Comparison of ENCODE assay signal across 8 cellular contexts in the genomic region with DNA sequence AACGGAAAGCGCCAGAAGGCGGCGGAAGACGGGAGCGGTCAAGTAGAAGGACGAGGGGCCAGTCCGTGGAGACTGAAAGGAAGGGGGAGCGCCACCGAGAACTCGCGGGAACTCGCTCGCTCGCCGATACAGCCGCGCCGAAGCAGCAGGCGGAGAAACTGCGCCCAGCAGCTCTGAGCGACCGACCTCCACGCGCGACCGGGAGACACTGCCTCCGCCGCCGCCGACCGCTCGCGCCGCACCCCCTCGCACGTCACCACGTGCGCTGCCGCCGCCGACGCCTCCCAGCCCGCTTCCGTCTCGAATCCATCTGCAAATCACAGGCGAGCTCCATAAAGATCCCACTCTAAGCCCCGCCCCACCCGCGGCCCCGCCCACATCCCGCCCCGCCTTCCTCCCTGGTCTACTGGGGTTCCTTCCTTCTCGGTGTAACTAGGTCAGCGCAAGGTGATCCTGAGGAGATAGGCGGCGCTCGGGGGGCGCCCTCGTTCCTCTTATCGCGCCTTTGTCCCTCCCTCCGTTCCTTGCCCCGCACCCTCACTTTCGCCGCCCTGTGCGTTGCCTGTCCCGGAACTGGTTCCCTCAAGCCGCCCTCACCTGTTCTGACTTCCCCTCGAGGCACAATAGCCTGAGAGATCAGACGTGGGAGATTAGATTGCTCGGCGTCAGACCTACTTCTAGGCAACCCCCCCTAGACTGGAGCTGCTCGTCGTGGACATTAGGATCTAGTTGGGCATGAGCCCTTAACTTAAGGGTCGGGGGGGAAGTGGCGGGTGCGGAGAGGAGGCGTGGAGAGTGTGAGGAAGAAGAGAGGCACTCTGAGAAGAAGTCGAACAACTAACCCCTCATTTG. TPM values are rescaled to one million over a fixed set of nuclear protein-coding genes. Genes with fewer than 3 reads are reported as not detected.
DNase-seq lines count a peak whose midpoint lies in the region; ATAC-seq and TF ChIP-seq lines count a peak whose summit lies in the region.

IVNS1ABP (minus strand) TSS at position 210 of the 852 bp plus-strand sequence. CDS start 7,750 bp downstream, outside the sequence.

- H3K4me1 Mint-ChIP-seq in Calu3 (ENCODE audit: low read depth, unreplicated experiment) (peaks cover 43% of the 10 kb centered on the region), endodermal cell (peaks cover 33% of the 10 kb centered on the region)

- no peaks in the 10 kb centered on the region for H3K9me3 ChIP-seq in HUES48 (ENCODE audit: control insufficient read depth, insufficient read depth, low read length)
- H3K9me3 ChIP-seq in NT2/D1 (ENCODE audit: insufficient read depth, low read length) = peaks cover 10% of the 10 kb centered on the region; the same call in 1 of the 2 replicates
- H3K9me3 ChIP-seq in endodermal cell (ENCODE audit: control insufficient read depth, low read length) = peaks cover 12% of the 10 kb centered on the region
- no peaks in the 10 kb centered on the region for H3K9me3 ChIP-seq in mesodermal cell (ENCODE audit: control insufficient read depth, low read length)

- H3K27ac ChIP-seq in HUES48 (ENCODE audit: low read depth, low read length) = peak within 1 kb of the TSS; percentile 86
- H3K27ac ChIP-seq in endodermal cell (ENCODE audit: low read depth, low read length) = peak within 1 kb of the TSS; percentile 95
- H3K27ac ChIP-seq in mesodermal cell (ENCODE audit: low read depth, low read length, severe bottlenecking) = peak within 1 kb of the TSS; percentile 94

- H3K4me3 ChIP-seq in HUES48 (ENCODE audit: low read depth, low read length) (peak within 1 kb of the TSS; percentile 92), NT2/D1 (ENCODE audit: insufficient read length, low read depth) (peak within 1 kb of the TSS; percentile 98), endodermal cell (ENCODE audit: low read length) (peak within 1 kb of the TSS; percentile 97), mesodermal cell (ENCODE audit: extremely low read depth, insufficient read depth, low read length, poor library complexity, severe bottlenecking) (peak within 1 kb of the TSS; percentile 93)

- H3K36me3 ChIP-seq in HUES48 (ENCODE audit: control insufficient read depth, insufficient read depth, low read length) (no peaks in the 10 kb centered on the region), NT2/D1 (ENCODE audit: insufficient read depth, insufficient read length, low read length) (peaks cover 11% of the 10 kb centered on the region), endodermal cell (ENCODE audit: control insufficient read depth, insufficient read depth, low read length) (peaks cover 4% of the 10 kb centered on the region), mesodermal cell (ENCODE audit: control insufficient read depth, insufficient read depth, low read length) (peaks cover under 1% of the 10 kb centered on the region)

- H3K9me3 Mint-ChIP-seq in Calu3 (ENCODE audit: low read depth, unreplicated experiment) (peaks cover 2% of the 10 kb centered on the region), endodermal cell (peaks cover 9% of the 10 kb centered on the region)

- intact Hi-C loops in Calu3 (cut with micrococcal nuclease; ENCODE audit: unreplicated experiment) = loop anchor here (2.0 to 10.0 kb wide), 6 partner anchors 94 to 898 kb away; no protein-coding TSS in a partner anchor

- H3K4me1 ChIP-seq in HUES48 (ENCODE audit: control insufficient read depth, insufficient read depth, low read length) = peaks cover 23% of the 10 kb centered on the region
- H3K4me1 ChIP-seq in NT2/D1 (ENCODE audit: insufficient read depth, insufficient read length) = no peaks in the 10 kb centered on the region
- peaks cover 8% of the 10 kb centered on the region for H3K4me1 ChIP-seq in endodermal cell (ENCODE audit: control insufficient read depth, insufficient read depth, low read length)
- H3K4me1 ChIP-seq in mesodermal cell (ENCODE audit: control insufficient read depth, insufficient read depth, low read length, poor library complexity, severe bottlenecking) = no peaks in the 10 kb centered on the region

- H3K9ac ChIP-seq in HUES48 (ENCODE audit: low read depth, low read length) = peak within 1 kb of the TSS; percentile 93
- H3K9ac ChIP-seq in NT2/D1 (ENCODE audit: insufficient read length, low read depth) = peak within 1 kb of the TSS; percentile 97
- H3K9ac ChIP-seq in endodermal cell (ENCODE audit: extremely low read depth, low read length, poor library complexity, severe bottlenecking) = peak within 1 kb of the TSS; percentile 89

- peaks cover 45% of the 10 kb centered on the region for H3K36me3 Mint-ChIP-seq in Calu3 (ENCODE audit: insufficient read depth, unreplicated experiment)
- H3K36me3 Mint-ChIP-seq in endodermal cell (ENCODE audit: low read depth) = peaks cover 13% of the 10 kb centered on the region

- H3K27me3 ChIP-seq in HUES48 (ENCODE audit: control insufficient read depth, insufficient read depth, low read length) (no peaks in the 10 kb centered on the region), NT2/D1 (ENCODE audit: insufficient read depth, insufficient read length) (no peaks in the 10 kb centered on the region), endodermal cell (ENCODE audit: control insufficient read depth, insufficient read depth, low read length, poor library complexity, severe bottlenecking) (no peaks in the 10 kb centered on the region)

- BruUV-seq in Calu3 (replicated peaks; lab: Mats Ljungman, UMichigan) = no TSS peak

- H3K4me3 Mint-ChIP-seq in Calu3 (ENCODE audit: low read depth, unreplicated experiment) (peak within 1 kb of the TSS; percentile 99), endodermal cell (peak within 1 kb of the TSS; percentile 96)

- H3K27ac Mint-ChIP-seq in Calu3 (ENCODE audit: unreplicated experiment) (peak within 1 kb of the TSS; percentile 92), endodermal cell (peak within 1 kb of the TSS; percentile 98)

- CTCF ChIA-PET in Calu3 (lab: Charles Lee) = interaction anchor here (0.6 to 4.7 kb wide), 18 partner anchors 16 to 363 kb away, joined by 3 to 51 read pairs (median 6); partner anchors contain the start of genes SWT1 and TRMT1L

- peak; percentile 97 for DNase-seq in Calu3
- peak; percentile 93 for DNase-seq in NT2/D1 (ENCODE audit: low read depth, low spot score)
- DNase-seq in activated CD8-positive, alpha-beta memory T cell treated with anti-CD3 and anti-CD28 coated beads, Interleukin-2, amount 50 U/mL, for 1 hour (ENCODE audit: extremely low read depth) = peak; percentile 88
- peak; percentile 100 for DNase-seq in endodermal cell
- peak; percentile 90 to 92 for DNase-seq in stimulated activated CD8-positive, alpha-beta memory T cell treated with anti-CD3 and anti-CD28 coated beads, Interleukin-15, amount 100 ng/mL, for 4 hours (ENCODE audit: low read depth in 2 of 2)

- no peak for TF ChIP-seq CTCF in Calu3 (IDR thresholded peaks at IDR 0.05; ENCODE audit: unreplicated experiment)
- TF ChIP-seq CTCF in endodermal cell (conservative IDR thresholded peaks at IDR 0.05) = no peak

- WGBS in endodermal cell (ENCODE audit: insufficient coverage in 1 of 2, insufficient read length in 1 of 2), 2 experiments = 3 to 4% methylated on average over 9 to 80 of the region's 80 CpGs
- 1 to 2% methylated on average over 58 to 59 of the region's 80 CpGs for WGBS in mesodermal cell (ENCODE audit: insufficient coverage in 2 of 2), 2 experiments

- H3K27me3 Mint-ChIP-seq in Calu3 (ENCODE audit: unreplicated experiment) = no peaks in the 10 kb centered on the region
- H3K27me3 Mint-ChIP-seq in endodermal cell (ENCODE audit: insufficient read depth) = peaks cover 1% of the 10 kb centered on the region

- peak; percentile 69 for ATAC-seq in GM21390 (IDR thresholded peaks at IDR 0.05; ENCODE audit: unreplicated experiment)

RNA-seq across cellular contexts. Expression of gene IVNS1ABP, which starts in this region (rescaled TPM):
- 121 and 135 TPM in 2 replicates for total RNA-seq in Calu3 (2022)
- 100 to 1,000 TPM; 122 to 163 TPM for total RNA-seq in endodermal cell
- polyA plus RNA-seq in endodermal cell (2013, experiment 1 of 2) = 200 TPM
- polyA plus RNA-seq in endodermal cell (2013, experiment 2 of 2) = 179 TPM
- 161 TPM for polyA plus RNA-seq in mesodermal cell (2013, experiment 1 of 2)
- 175 TPM for polyA plus RNA-seq in mesodermal cell (2013, experiment 2 of 2)

Comparison
In these comparisons a context has a peak if more than half of its experiments do, and no peak if none do; other contexts are left out.
1. Peak in every context shown above with its lines: DNase-seq, ATAC-seq, H3K4me3 ChIP-seq and H3K27ac ChIP-seq.